In genomic region chr5:569358-569867, GRCh38 we compare ENCODE assay signal across 22 cellular contexts.
"Had no signal": no experiment of that assay in that cellular context is flagged by ENCODE, and none has a peak within 500 bp of the region (broad histone marks: within the 10 kb centered on the region; RNA-seq: fewer than 3 reads in every experiment).

No MANE protein-coding gene starts in this region.

- FAIRE-seq: bronchial epithelial cell, endometrium, urothelium cell line had no signal

- H3K27me3 ChIP-seq: ovary had no signal

- DNase-seq: activated CD4-positive, alpha-beta T cell treated with anti-CD3 and anti-CD28 coated beads for 36 hours; activated CD4-positive, CD25-positive, alpha-beta regulatory T cell; activated naive CD4-positive, alpha-beta T cell; activated T-cell treated with anti-CD3 and anti-CD28 coated beads for 4 hours; activated T-cell treated with anti-CD3 and anti-CD28 coated beads, Interleukin-2, amount 50 U/mL, for 72 hours; anterior cingulate cortex; colonic mucosa; effector CD8-positive, alpha-beta T cell; esophagus squamous epithelium; foreskin melanocyte; heart right ventricle; ovary; stimulated activated CD4-positive, alpha-beta T cell treated with anti-CD3 and anti-CD28 coated beads, Interleukin-15, amount 100 ng/mL, for 24 hours; stimulated activated CD4-positive, alpha-beta T cell treated with anti-CD3 and anti-CD28 coated beads, Interleukin-2, amount 100 ng/mL, for 24 hours; stimulated activated naive CD4-positive, alpha-beta T cell; transverse colon had no signal

- H3K27ac ChIP-seq: colonic mucosa, epithelial cell of prostate, esophagus squamous epithelium, heart right ventricle, neutrophil, ovary, psoas muscle, transverse colon had no signal

- H3K4me3 ChIP-seq: colonic mucosa, esophagus squamous epithelium, heart right ventricle, ovary, psoas muscle, transverse colon had no signal

- ATAC-seq: activated CD4-positive, alpha-beta T cell treated with anti-CD3 and anti-CD28 coated beads for 36 hours; activated T-cell treated with anti-CD3 and anti-CD28 coated beads, Interleukin-2, amount 50 U/mL, for 72 hours; psoas muscle had no signal

- H3K36me3 ChIP-seq: colonic mucosa, esophagus squamous epithelium, heart right ventricle, neutrophil, ovary, transverse colon had no signal

- H3K4me1 ChIP-seq: colonic mucosa, heart right ventricle, psoas muscle had no signal

- H3K9me3 ChIP-seq: colonic mucosa, heart right ventricle, neutrophil, ovary, psoas muscle, transverse colon had no signal
